In genomic region chr2:118013724-118014491, GRCh38 we compare ENCODE assay signal across 1 cellular context.
TF ChIP-seq lines count a peak whose summit lies in the region.

A gene with protein sequence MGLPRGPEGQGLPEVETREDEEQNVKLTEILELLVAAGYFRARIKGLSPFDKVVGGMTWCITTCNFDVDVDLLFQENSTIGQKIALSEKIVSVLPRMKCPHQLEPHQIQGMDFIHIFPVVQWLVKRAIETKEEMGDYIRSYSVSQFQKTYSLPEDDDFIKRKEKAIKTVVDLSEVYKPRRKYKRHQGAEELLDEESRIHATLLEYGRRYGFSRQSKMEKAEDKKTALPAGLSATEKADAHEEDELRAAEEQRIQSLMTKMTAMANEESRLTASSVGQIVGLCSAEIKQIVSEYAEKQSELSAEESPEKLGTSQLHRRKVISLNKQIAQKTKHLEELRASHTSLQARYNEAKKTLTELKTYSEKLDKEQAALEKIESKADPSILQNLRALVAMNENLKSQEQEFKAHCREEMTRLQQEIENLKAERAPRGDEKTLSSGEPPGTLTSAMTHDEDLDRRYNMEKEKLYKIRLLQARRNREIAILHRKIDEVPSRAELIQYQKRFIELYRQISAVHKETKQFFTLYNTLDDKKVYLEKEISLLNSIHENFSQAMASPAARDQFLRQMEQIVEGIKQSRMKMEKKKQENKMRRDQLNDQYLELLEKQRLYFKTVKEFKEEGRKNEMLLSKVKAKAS (minus strand): TSS chr2:118014070. CDS start chr2:118013995, 75 bp downstream.

TF ChIP-seq in A549, 52 proteins besides CTCF, POLR2A, EP300 and RAD21 (continued from another document):
- TF ChIP-seq, protein P1, sequence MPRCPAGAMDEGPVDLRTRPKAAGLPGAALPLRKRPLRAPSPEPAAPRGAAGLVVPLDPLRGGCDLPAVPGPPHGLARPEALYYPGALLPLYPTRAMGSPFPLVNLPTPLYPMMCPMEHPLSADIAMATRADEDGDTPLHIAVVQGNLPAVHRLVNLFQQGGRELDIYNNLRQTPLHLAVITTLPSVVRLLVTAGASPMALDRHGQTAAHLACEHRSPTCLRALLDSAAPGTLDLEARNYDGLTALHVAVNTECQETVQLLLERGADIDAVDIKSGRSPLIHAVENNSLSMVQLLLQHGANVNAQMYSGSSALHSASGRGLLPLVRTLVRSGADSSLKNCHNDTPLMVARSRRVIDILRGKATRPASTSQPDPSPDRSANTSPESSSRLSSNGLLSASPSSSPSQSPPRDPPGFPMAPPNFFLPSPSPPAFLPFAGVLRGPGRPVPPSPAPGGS (IDR thresholded peaks at IDR 0.05), result peak; percentile 32; the same call in 1 of the 3 replicates
- peak in 1 of 2 experiments; percentile 62; a peak in 2 of 5 replicates for TF ChIP-seq JUN (IDR thresholded peaks at IDR 0.05)
- no peak for TF ChIP-seq CBX2 (IDR thresholded peaks at IDR 0.05; ENCODE audit: borderline replicate concordance, low read depth)
- no peak for TF ChIP-seq SREBF2 (IDR thresholded peaks at IDR 0.05)
- TF ChIP-seq NPAS2 (CRISPR knock-in tag; IDR thresholded peaks at IDR 0.05; ENCODE audit: borderline replicate concordance), result no peak
- TF ChIP-seq RCOR1 (IDR thresholded peaks at IDR 0.05; ENCODE audit: low read depth, low read length), result no peak
- no peak for TF ChIP-seq NR3C1 (IDR thresholded peaks at IDR 0.05)
- no peak for TF ChIP-seq HDAC2 (IDR thresholded peaks at IDR 0.05)
- no peak for TF ChIP-seq HOXA7 (CRISPR knock-in tag; IDR thresholded peaks at IDR 0.05)
